ENCODE assay signal across 16 cellular contexts in the genomic region with DNA sequence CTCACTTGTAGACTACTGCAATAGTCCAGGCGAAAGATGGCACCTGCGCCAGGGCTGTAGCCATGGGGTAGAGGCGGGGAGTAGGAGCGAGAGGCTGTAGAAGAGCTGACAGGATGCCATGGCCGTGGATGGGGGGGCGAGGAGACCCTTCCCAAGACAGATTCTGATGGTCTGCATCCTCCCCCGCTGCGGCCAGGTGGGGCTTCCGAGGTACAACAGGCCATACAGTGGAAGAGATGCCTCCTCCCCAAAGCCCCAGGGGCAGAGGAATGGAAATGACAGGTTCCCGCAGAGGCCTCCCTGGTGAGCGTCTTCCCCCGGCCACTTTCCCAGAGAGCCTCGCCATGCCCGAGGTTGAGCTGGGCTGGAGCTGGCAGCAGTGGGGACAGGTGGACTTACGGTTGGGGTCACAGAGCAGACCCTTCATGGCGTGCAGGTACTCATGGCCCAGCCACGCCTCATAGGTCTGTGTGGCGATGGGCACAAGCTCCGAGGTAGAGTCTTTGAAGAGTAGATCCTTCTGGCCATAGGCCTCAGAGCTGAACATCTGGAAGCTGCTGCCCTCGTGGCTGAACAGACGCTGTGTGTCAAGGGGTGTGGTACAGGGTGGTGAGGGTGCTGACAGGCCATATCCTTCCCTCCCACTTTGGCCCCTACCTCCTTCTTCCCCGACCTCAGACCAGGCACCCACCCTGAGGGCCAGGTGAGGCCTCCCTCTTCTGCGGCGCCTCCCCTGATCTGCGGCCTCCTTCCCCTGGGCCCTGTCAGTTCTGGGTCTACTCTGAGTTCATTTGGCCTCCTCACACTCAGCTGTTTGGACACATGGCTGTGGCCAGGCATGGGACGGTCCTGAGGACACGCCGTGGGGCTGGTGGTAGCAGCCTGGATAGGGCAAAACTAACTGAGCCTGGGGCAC.
"Had no signal": no experiment of that assay in that cellular context is flagged by ENCODE, and none has a peak within 500 bp of the region (broad histone marks: within the 10 kb centered on the region; RNA-seq: fewer than 3 reads in every experiment).

No MANE protein-coding gene starts in this region.

- H3K36me3 ChIP-seq: ascending aorta, esophagus squamous epithelium, tibial nerve had no signal

- DNase-seq: activated CD4-positive, alpha-beta T cell treated with anti-CD3 and anti-CD28 coated beads, Interleukin-2, amount 50 U/mL, for 48 hours; activated gamma-delta T cell treated with Interleukin-2 at 50 U/mL for 16 hours; activated T-cell treated with anti-CD3 and anti-CD28 coated beads, Interleukin-2, amount 50 U/mL, for 4 hours; esophagus squamous epithelium; foreskin fibroblast; glutamatergic neuron; immature natural killer cell; naive B cell; occipital lobe; stimulated activated CD4-positive, alpha-beta T cell treated with anti-CD3 and anti-CD28 coated beads, Interleukin-4, amount 100 ng/mL, for 24 hours; T-helper 2 cell had no signal

- ATAC-seq: activated CD4-positive, CD25-positive, alpha-beta regulatory T cell treated with anti-CD3 and anti-CD28 coated beads, Interleukin-2, amount 50 U/mL, for 24 hours; activated T-cell treated with anti-CD3 and anti-CD28 coated beads, Interleukin-2, amount 50 U/mL, for 4 hours; SK-N-SH treated with all-trans-retinoic acid at 6 μM for 48 hours had no signal

- H3K4me3 ChIP-seq: ascending aorta, esophagus squamous epithelium, lung, tibial nerve had no signal

- H3K4me1 ChIP-seq: ascending aorta, esophagus squamous epithelium had no signal

- H3K36me3 Mint-ChIP-seq: immature natural killer cell, naive B cell had no signal

- H3K4me1 Mint-ChIP-seq: immature natural killer cell, naive B cell had no signal

- H3K27me3 ChIP-seq: ascending aorta had no signal

- H3K27ac Mint-ChIP-seq: immature natural killer cell, naive B cell had no signal

- H3K27ac ChIP-seq: ascending aorta, esophagus squamous epithelium, tibial nerve had no signal

- H3K4me3 Mint-ChIP-seq: activated T-cell treated with anti-CD3 and anti-CD28 coated beads, Interleukin-2, amount 50 U/mL, for 4 hours; immature natural killer cell had no signal

- H3K9me3 Mint-ChIP-seq: activated T-cell treated with anti-CD3 and anti-CD28 coated beads, Interleukin-2, amount 50 U/mL, for 4 hours; immature natural killer cell had no signal

- H3K9me3 ChIP-seq: ascending aorta, esophagus squamous epithelium, tibial nerve had no signal
